In the genomic region with DNA sequence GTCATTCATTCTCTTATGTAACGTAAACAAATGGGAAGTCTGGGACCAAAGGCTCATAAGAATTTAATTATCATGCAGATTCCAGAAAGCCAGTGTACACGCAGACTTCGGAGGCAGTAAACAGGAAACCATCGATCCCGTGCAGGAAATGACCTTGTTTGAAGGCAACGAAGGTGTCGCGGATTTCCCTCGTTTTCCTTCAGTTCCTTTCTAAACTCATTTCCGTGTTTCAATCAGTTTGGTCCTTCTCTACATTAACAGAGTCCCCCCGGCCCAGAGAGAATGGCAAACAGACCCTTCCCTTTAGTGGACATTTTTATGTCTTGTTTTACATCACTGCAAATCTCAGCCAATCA, we compare ENCODE assay signal across 8 cellular contexts. TPM values are rescaled to one million over a fixed set of nuclear protein-coding genes. Genes with fewer than 3 reads are reported as not detected.
DNase-seq lines count a peak whose midpoint lies in the region; ATAC-seq, FAIRE-seq and TF ChIP-seq lines count a peak whose summit lies in the region.

No MANE protein-coding gene starts in this region.

- H3K4me2 ChIP-seq in BLaER1 (peak overlapping the region; percentile 87), astrocyte (ENCODE audit: low read length) (peak overlapping the region; percentile 84)

- under 1% methylated on average over 11 of the region's 11 CpGs for WGBS in suprapubic skin

- peak; percentile 26 for FAIRE-seq in astrocyte (lab: Jason Lieb, UNC)
- no peak for FAIRE-seq in kidney (lab: Jason Lieb, UNC)

- no peak for TF ChIP-seq CTCF in astrocyte (IDR thresholded peaks at IDR 0.05; ENCODE audit: insufficient read depth, low read depth, low read length)
- TF ChIP-seq CTCF in kidney (IDR thresholded peaks at IDR 0.05; ENCODE audit: borderline replicate concordance, extremely low read depth, insufficient read depth), result no peak
- TF ChIP-seq CTCF in suprapubic skin (IDR thresholded peaks at IDR 0.05), result no peak

- H3K4me1 ChIP-seq in BLaER1 (peaks cover 45% of the 10 kb centered on the region), astrocyte (ENCODE audit: insufficient read depth, low read length) (peaks cover 3% of the 10 kb centered on the region), kidney (ENCODE audit: control insufficient read depth in 1 of 2, insufficient read depth in 1 of 2, low read depth in 1 of 2, low read length in 2 of 2) (no peaks in the 10 kb centered on the region), suprapubic skin (peaks cover 9% of the 10 kb centered on the region)

- 0 out of 2 replicates have a peak, but pooled peaks cover 1% of the 10 kb centered on the region for H3K27me3 ChIP-seq in BLaER1
- H3K27me3 ChIP-seq in astrocyte (ENCODE audit: insufficient read depth, low read length), result no peaks in the 10 kb centered on the region
- H3K27me3 ChIP-seq in suprapubic skin, result no peaks in the 10 kb centered on the region

- H3K27me3 Mint-ChIP-seq in astrocyte (ENCODE audit: low read depth, unreplicated experiment), result no peaks in the 10 kb centered on the region

- H3K4me3 Mint-ChIP-seq in astrocyte (ENCODE audit: unreplicated experiment), result peak overlapping the region; percentile 95

- DNase-seq in astrocyte (ENCODE audit: low read depth) (no peak), kidney (no peak), suprapubic skin (ENCODE audit: low spot score in 2 of 2) (no peak), NCI-H69 (lab: John Stamatoyannopoulos, UW) (no peak), kidney tubule cell (ENCODE audit: low spot score) (no peak)

- H3K9me3 Mint-ChIP-seq in astrocyte (ENCODE audit: unreplicated experiment), result no peaks in the 10 kb centered on the region

- no peaks in the 10 kb centered on the region for H3K79me2 ChIP-seq in astrocyte (ENCODE audit: insufficient read depth, low read length)

- ATAC-seq in GM19372 (IDR thresholded peaks at IDR 0.05; ENCODE audit: low read depth, unreplicated experiment) (peak; percentile 20), HG03354 (IDR thresholded peaks at IDR 0.05; ENCODE audit: poor library complexity, severe bottlenecking, unreplicated experiment) (peak; percentile 25)

- H4K20me1 ChIP-seq in BLaER1 (no peaks in the 10 kb centered on the region), astrocyte (ENCODE audit: insufficient read depth, low read length) (no peaks in the 10 kb centered on the region)

- peak overlapping the region; percentile 100 for H3K27ac Mint-ChIP-seq in astrocyte (ENCODE audit: unreplicated experiment)

- H3K27ac ChIP-seq in BLaER1 (peak overlapping the region; percentile 87), astrocyte (ENCODE audit: low read depth, low read length) (peak overlapping the region; percentile 100), kidney (ENCODE audit: low read depth in 2 of 2, low read length in 2 of 2) (peak overlapping the region; percentile 98 to 100), suprapubic skin (peak overlapping the region; percentile 100)

- H3K36me3 ChIP-seq in BLaER1 (no peaks in the 10 kb centered on the region), astrocyte (ENCODE audit: insufficient read depth, low read length) (no peaks in the 10 kb centered on the region), kidney (ENCODE audit: control insufficient read depth in 1 of 2, insufficient read depth in 2 of 2, low read length in 2 of 2) (no peaks in the 10 kb centered on the region), suprapubic skin (no peaks in the 10 kb centered on the region)

- no peaks in the 10 kb centered on the region for H3K9me3 ChIP-seq in BLaER1
- no peaks in the 10 kb centered on the region for H3K9me3 ChIP-seq in astrocyte (ENCODE audit: insufficient read depth, low read depth, low read length)
- no peaks in the 10 kb centered on the region for H3K9me3 ChIP-seq in kidney (ENCODE audit: control insufficient read depth in 1 of 2, low read length in 2 of 2)
- H3K9me3 ChIP-seq in suprapubic skin, result no peaks in the 10 kb centered on the region

- intact Hi-C loops in kidney (cut with DNase I), result no loop called here

- no peaks in the 10 kb centered on the region for H3K4me1 Mint-ChIP-seq in astrocyte (ENCODE audit: low read depth, unreplicated experiment)

- peak overlapping the region; percentile 76 for H3K4me3 ChIP-seq in BLaER1
- H3K4me3 ChIP-seq in astrocyte (ENCODE audit: insufficient read depth, low read depth, low read length), result peak overlapping the region; percentile 86
- peak overlapping the region; percentile 87 to 97 for H3K4me3 ChIP-seq in kidney (ENCODE audit: low read length in 2 of 2)
- peak overlapping the region; percentile 73 for H3K4me3 ChIP-seq in suprapubic skin

- H2AFZ ChIP-seq in astrocyte (ENCODE audit: low read depth, low read length), result peak overlapping the region; percentile 97

- H3K9ac ChIP-seq in BLaER1 (peak overlapping the region; percentile 87), astrocyte (ENCODE audit: low read length) (peak overlapping the region; percentile 97), kidney (ENCODE audit: low read length in 2 of 2) (peak overlapping the region; percentile 65 to 68)

- peak; percentile 48 for TF ChIP-seq EP300 in suprapubic skin (IDR thresholded peaks at IDR 0.05)

- peak in 1 of 2 donors; percentile 66 for TF ChIP-seq POLR2A in suprapubic skin (IDR thresholded peaks at IDR 0.05)

- H3K36me3 Mint-ChIP-seq in astrocyte (ENCODE audit: low read depth, unreplicated experiment), result no peaks in the 10 kb centered on the region

RNA-seq across cellular contexts. Expression of a gene that starts 6.3 kb away (rescaled TPM):
- total RNA-seq in astrocyte (16.0 and 16.9 TPM in 2 replicates), kidney (17.0 TPM), suprapubic skin (10 to 100 TPM; 18.3 to 28.1 (median 25.0) TPM)
- polyA plus RNA-seq in kidney (ENCODE audit: insufficient read depth, low read depth, low replicate concordance), result 4.4 TPM

RNA-seq across cellular contexts. Expression of a gene that starts 39.9 kb away (rescaled TPM):
- 7.1 and 8.3 TPM in 2 replicates for total RNA-seq in astrocyte
- 17.7 TPM for total RNA-seq in kidney
- polyA plus RNA-seq in kidney (ENCODE audit: insufficient read depth, low read depth, low replicate concordance), result 2.9 TPM
- 1 to 10 TPM in 3 of 4 donors, under 1 TPM in 1; 0.79 to 2.0 (median 1.3) TPM for total RNA-seq in suprapubic skin

RNA-seq across cellular contexts. Expression of a gene that starts 55.8 kb away (rescaled TPM):
- total RNA-seq in astrocyte (27.6 and 30.9 TPM in 2 replicates), kidney (29.0 TPM), suprapubic skin (10 to 100 TPM; 25.4 to 48.6 (median 31.6) TPM)
- 20.5 TPM for polyA plus RNA-seq in kidney (ENCODE audit: insufficient read depth, low read depth, low replicate concordance)
